Comparison of ENCODE assay signal across 2 cellular contexts in the genomic region with DNA sequence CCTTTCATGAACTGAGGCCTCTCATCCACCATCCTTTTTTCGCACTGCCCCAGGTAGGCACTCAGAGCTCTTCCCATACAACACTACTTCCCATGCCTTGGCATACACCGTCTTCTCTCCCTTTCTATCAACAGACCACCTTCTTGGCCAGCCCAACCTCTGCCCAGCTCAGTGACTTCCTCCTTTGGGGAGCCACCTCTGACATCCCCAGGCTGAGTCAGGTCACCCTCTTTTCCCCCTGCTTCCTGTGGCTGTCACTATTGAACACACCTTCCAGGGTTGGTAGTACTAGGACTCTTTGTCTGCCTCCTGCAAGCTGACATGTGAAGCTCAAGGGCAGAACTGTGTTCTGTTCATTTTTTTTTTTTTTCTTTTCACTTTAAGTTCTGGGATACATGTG.
TF ChIP-seq lines count a peak whose summit lies in the region.

No MANE protein-coding gene starts in this region.

TF ChIP-seq in IMR-90, 13 proteins besides CTCF, POLR2A, EP300 and RAD21:
- TF ChIP-seq BHLHE40 (IDR thresholded peaks at IDR 0.05; ENCODE audit: low read depth, low read length) (no peak), RCOR1 (IDR thresholded peaks at IDR 0.05; ENCODE audit: insufficient replicate concordance, low read length) (no peak), ELK1 (IDR thresholded peaks at IDR 0.05; ENCODE audit: borderline replicate concordance, low read depth, low read length) (no peak), MAZ (IDR thresholded peaks at IDR 0.05; ENCODE audit: borderline replicate concordance, low read depth, low read length) (no peak), NFE2L2 (IDR thresholded peaks at IDR 0.05; ENCODE audit: low read depth, low read length) (no peak), FOS (IDR thresholded peaks at IDR 0.05; ENCODE audit: low read depth, low read length) (no peak), CEBPB (IDR thresholded peaks at IDR 0.05; ENCODE audit: low read depth, low read length) (no peak), MAFK (IDR thresholded peaks at IDR 0.05; ENCODE audit: low read depth, low read length) (no peak), CHD1 (IDR thresholded peaks at IDR 0.05; ENCODE audit: low read depth, low read length) (no peak)
- TF ChIP-seq, protein P1, sequence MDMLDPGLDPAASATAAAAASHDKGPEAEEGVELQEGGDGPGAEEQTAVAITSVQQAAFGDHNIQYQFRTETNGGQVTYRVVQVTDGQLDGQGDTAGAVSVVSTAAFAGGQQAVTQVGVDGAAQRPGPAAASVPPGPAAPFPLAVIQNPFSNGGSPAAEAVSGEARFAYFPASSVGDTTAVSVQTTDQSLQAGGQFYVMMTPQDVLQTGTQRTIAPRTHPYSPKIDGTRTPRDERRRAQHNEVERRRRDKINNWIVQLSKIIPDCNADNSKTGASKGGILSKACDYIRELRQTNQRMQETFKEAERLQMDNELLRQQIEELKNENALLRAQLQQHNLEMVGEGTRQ (IDR thresholded peaks at IDR 0.05; ENCODE audit: low read depth, low read length): no peak

TF ChIP-seq in GM12891, 5 proteins besides CTCF, POLR2A, EP300 and RAD21 (continued from another document):
- TF ChIP-seq SPI1 (IDR thresholded peaks at IDR 0.05; ENCODE audit: low read depth, low read length) (no peak), TAF1 (IDR thresholded peaks at IDR 0.05; ENCODE audit: low read depth, low read length) (no peak), POLR2AphosphoS5 (IDR thresholded peaks at IDR 0.05; ENCODE audit: low read depth, low read length) (no peak), PAX5 (IDR thresholded peaks at IDR 0.05; ENCODE audit: insufficient read depth, low read length, severe bottlenecking) (no peak)
